ENCODE assay signal across 1 cellular context in the genomic region with DNA sequence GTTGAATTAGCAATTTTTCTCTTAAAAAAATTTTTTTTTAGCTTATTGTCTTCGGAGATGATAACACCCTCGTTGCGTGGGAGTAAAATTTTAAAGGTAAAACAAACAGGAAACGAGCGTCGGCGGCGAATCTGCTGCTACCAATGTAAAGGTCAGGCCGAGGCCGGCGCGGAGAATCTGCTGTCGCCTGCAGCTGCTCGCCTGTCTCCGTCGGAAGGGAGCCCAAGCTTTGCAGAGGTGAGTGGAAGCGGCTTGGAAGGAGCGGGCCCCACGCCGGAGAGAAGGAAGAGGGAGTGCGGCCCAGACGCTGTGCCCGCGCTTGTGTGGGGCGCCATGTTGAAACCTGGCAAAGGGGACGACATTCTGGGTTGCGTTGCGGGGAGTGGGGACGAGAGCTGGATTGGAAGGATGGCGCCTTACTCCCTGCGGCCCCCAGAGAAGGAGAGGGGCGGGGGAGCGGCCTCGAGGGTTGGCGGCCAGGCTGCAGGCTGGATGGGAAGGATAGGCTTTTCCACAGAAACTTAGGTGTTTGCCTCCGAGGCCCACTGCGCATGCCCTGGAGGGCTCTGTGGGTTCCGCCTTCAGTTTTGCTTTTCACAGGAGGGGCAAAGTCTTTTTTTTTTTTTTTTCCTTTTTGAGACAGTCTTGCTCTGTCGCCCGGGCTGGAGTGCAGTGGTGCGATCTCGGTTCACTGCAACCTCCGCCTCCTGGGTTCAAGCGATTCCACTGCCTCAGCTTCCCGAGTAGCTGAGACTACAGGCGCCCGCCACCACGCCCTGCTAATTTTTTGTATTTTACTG.
TF ChIP-seq lines count a peak whose summit lies in the region.

A gene with protein sequence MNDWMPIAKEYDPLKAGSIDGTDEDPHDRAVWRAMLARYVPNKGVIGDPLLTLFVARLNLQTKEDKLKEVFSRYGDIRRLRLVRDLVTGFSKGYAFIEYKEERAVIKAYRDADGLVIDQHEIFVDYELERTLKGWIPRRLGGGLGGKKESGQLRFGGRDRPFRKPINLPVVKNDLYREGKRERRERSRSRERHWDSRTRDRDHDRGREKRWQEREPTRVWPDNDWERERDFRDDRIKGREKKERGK (plus strand): TSS at position 160 of the 800 bp plus-strand sequence. CDS start 7,402 bp downstream, outside the sequence.

TF ChIP-seq in WTC11, 78 proteins besides CTCF, POLR2A, EP300 and RAD21 (continued from another document):
- TF ChIP-seq, protein P1, sequence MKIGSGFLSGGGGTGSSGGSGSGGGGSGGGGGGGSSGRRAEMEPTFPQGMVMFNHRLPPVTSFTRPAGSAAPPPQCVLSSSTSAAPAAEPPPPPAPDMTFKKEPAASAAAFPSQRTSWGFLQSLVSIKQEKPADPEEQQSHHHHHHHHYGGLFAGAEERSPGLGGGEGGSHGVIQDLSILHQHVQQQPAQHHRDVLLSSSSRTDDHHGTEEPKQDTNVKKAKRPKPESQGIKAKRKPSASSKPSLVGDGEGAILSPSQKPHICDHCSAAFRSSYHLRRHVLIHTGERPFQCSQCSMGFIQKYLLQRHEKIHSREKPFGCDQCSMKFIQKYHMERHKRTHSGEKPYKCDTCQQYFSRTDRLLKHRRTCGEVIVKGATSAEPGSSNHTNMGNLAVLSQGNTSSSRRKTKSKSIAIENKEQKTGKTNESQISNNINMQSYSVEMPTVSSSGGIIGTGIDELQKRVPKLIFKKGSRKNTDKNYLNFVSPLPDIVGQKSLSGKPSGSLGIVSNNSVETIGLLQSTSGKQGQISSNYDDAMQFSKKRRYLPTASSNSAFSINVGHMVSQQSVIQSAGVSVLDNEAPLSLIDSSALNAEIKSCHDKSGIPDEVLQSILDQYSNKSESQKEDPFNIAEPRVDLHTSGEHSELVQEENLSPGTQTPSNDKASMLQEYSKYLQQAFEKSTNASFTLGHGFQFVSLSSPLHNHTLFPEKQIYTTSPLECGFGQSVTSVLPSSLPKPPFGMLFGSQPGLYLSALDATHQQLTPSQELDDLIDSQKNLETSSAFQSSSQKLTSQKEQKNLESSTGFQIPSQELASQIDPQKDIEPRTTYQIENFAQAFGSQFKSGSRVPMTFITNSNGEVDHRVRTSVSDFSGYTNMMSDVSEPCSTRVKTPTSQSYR (CRISPR knock-in tag; IDR thresholded peaks at IDR 0.05): no peak
